Comparison of ENCODE assay signal across 10 cellular contexts in genomic region chr6:75611702-75612375, GRCh38. TPM values are rescaled to one million over a fixed set of nuclear protein-coding genes. Genes with fewer than 3 reads are reported as not detected.
DNase-seq lines count a peak whose midpoint lies in the region; ATAC-seq and TF ChIP-seq lines count a peak whose summit lies in the region.
"Had no signal": no experiment of that assay in that cellular context is flagged by ENCODE, and none has a peak within 500 bp of the region (broad histone marks: within the 10 kb centered on the region; RNA-seq: fewer than 3 reads in every experiment).

No MANE protein-coding gene starts in this region.

- peak; percentile 25 for DNase-seq in SIG-M5 treated with dmso at 0.1 percent for 504 hours (lab: John Stamatoyannopoulos, UW; ENCODE audit: unreplicated experiment)
- no peak for DNase-seq in SIG-M5 (lab: John Stamatoyannopoulos, UW)
- DNase-seq in endothelial cell (ENCODE audit: low spot score) = no peak
- DNase-seq in stimulated activated naive CD8-positive, alpha-beta T cell treated with anti-CD3 and anti-CD28 coated beads, Interleukin-15, amount 100 ng/mL, for 72 hours = peak; percentile 31 to 64
- no peak for DNase-seq in NCI-H146 treated with DMSO at 0.1 percent for 48 hours (lab: John Stamatoyannopoulos, UW; ENCODE audit: unreplicated experiment)
- no peak for DNase-seq in dorsolateral prefrontal cortex

- H3K9me3 ChIP-seq in OCI-LY3 (ENCODE audit: insufficient read depth, low read length) = 0 out of 2 replicates have a peak, but pooled peaks cover 3% of the 10 kb centered on the region
- H3K9me3 ChIP-seq: A549 had no signal

- no peak overlapping the region for H2AFZ ChIP-seq in OCI-LY3 (ENCODE audit: low read depth, low read length)

- peaks cover 2% of the 10 kb centered on the region for H3K27me3 Mint-ChIP-seq in endothelial cell (ENCODE audit: unreplicated experiment)
- no peaks in the 10 kb centered on the region for H3K27me3 Mint-ChIP-seq in stimulated activated naive CD8-positive, alpha-beta T cell treated with anti-CD3 and anti-CD28 coated beads, Interleukin-15, amount 100 ng/mL, for 72 hours

- intact Hi-C loops in dorsolateral prefrontal cortex (cut with DNase I) = no loop called here

- H3K4me3 Mint-ChIP-seq in endothelial cell (ENCODE audit: unreplicated experiment) = no peak overlapping the region
- H3K4me3 Mint-ChIP-seq in stimulated activated naive CD8-positive, alpha-beta T cell treated with anti-CD3 and anti-CD28 coated beads, Interleukin-15, amount 100 ng/mL, for 72 hours = peak overlapping the region; percentile 30 to 73

- H3K27me3 ChIP-seq in OCI-LY3 (ENCODE audit: low read depth, low read length) (no peaks in the 10 kb centered on the region), dorsolateral prefrontal cortex (no peaks in the 10 kb centered on the region)
- H3K27me3 ChIP-seq: cardiac muscle cell had no signal

- no peak for TF ChIP-seq CTCF in OCI-LY3 (IDR thresholded peaks at IDR 0.05; ENCODE audit: low read depth, low read length)
- no peak for TF ChIP-seq CTCF in endothelial cell (IDR thresholded peaks at IDR 0.05; ENCODE audit: unreplicated experiment)
- no peak for TF ChIP-seq CTCF in dorsolateral prefrontal cortex (IDR thresholded peaks at IDR 0.05 in 54 of 56, conservative IDR thresholded peaks at IDR 0.05 in 2 of 56; ENCODE audit: low read depth in 1 of 56, partially characterized antibody in 56 of 56)

- H3K4me1 Mint-ChIP-seq in endothelial cell (ENCODE audit: unreplicated experiment) = peaks cover 74% of the 10 kb centered on the region
- H3K4me1 Mint-ChIP-seq in stimulated activated naive CD8-positive, alpha-beta T cell treated with anti-CD3 and anti-CD28 coated beads, Interleukin-15, amount 100 ng/mL, for 72 hours = peaks cover 92% of the 10 kb centered on the region

- H3K4me2 ChIP-seq in OCI-LY3 (ENCODE audit: low read length) = peak overlapping the region; percentile 23; the same call in 1 of the 2 replicates

- no peak overlapping the region for H3K27ac ChIP-seq in OCI-LY3 (ENCODE audit: low read length)
- H3K27ac ChIP-seq in dorsolateral prefrontal cortex = peak overlapping the region in 10 of 59 donors; percentile 6 to 64 (median 20)
- H3K27ac ChIP-seq: A549, cardiac muscle cell had no signal

- H3K4me1 ChIP-seq in OCI-LY3 (ENCODE audit: low read length) = peaks cover 42% of the 10 kb centered on the region

- peak overlapping the region; percentile 45 for H3K27ac Mint-ChIP-seq in endothelial cell (ENCODE audit: unreplicated experiment)
- H3K27ac Mint-ChIP-seq in stimulated activated naive CD8-positive, alpha-beta T cell treated with anti-CD3 and anti-CD28 coated beads, Interleukin-15, amount 100 ng/mL, for 72 hours = peak overlapping the region; percentile 61 to 95

- peak; percentile 97 for ATAC-seq in stimulated activated naive CD8-positive, alpha-beta T cell treated with anti-CD3 and anti-CD28 coated beads, Interleukin-15, amount 100 ng/mL, for 72 hours
- no peak for ATAC-seq in GM18511 (IDR thresholded peaks at IDR 0.05; ENCODE audit: unreplicated experiment)
- ATAC-seq: A549 had no signal

- H3K9ac ChIP-seq in OCI-LY3 (ENCODE audit: low read length) = no peak overlapping the region

- H3K36me3 Mint-ChIP-seq in endothelial cell (ENCODE audit: low read depth, unreplicated experiment) = peaks cover 9% of the 10 kb centered on the region

- H3K4me3 ChIP-seq in OCI-LY3 (ENCODE audit: low read length) (no peak overlapping the region), dorsolateral prefrontal cortex (no peak overlapping the region)
- H3K4me3 ChIP-seq: A549, cardiac muscle cell had no signal

- peaks cover 92% of the 10 kb centered on the region for H4K20me1 ChIP-seq in OCI-LY3 (ENCODE audit: insufficient read depth, low read length)

- H3K79me2 ChIP-seq in OCI-LY3 (ENCODE audit: low read length) = peaks cover 100% of the 10 kb centered on the region

- H3K9me3 Mint-ChIP-seq in endothelial cell (ENCODE audit: unreplicated experiment) = no peaks in the 10 kb centered on the region
- H3K9me3 Mint-ChIP-seq in stimulated activated naive CD8-positive, alpha-beta T cell treated with anti-CD3 and anti-CD28 coated beads, Interleukin-15, amount 100 ng/mL, for 72 hours = no peaks in the 10 kb centered on the region

- H3K36me3 ChIP-seq in OCI-LY3 (replicated peaks; ENCODE audit: low read depth, low read length) = peaks cover 7% of the 10 kb centered on the region
- H3K36me3 ChIP-seq: cardiac muscle cell had no signal

RNA-seq across cellular contexts. Expression of gene SENP6, which starts 10.2 kb away (rescaled TPM):
- total RNA-seq in endothelial cell (ENCODE audit: unreplicated experiment) = 135 TPM
- total RNA-seq in dorsolateral prefrontal cortex = 100 to 1,000 TPM in 119 of 120 experiments, 10 to 100 TPM in 1; 99.6 to 164 (median 131) TPM

Comparison
In these comparisons a context has a peak if more than half of its experiments do, and no peak if none do; other contexts are left out.
1. DNase-seq: peak in SIG-M5 treated with dmso at 0.1 percent for 504 hours (single experiment) and stimulated activated naive CD8-positive, alpha-beta T cell treated with anti-CD3 and anti-CD28 coated beads, Interleukin-15, amount 100 ng/mL, for 72 hours (2 of 2); none in SIG-M5 (single experiment), endothelial cell (single experiment), NCI-H146 treated with DMSO at 0.1 percent for 48 hours (single experiment) and dorsolateral prefrontal cortex (0 of 10).